8 cellular contexts compared by ENCODE assay signal in genomic region chr17:47189732-47190621, GRCh38. TPM values are rescaled to one million over a fixed set of nuclear protein-coding genes. Genes with fewer than 3 reads are reported as not detected.
A peak's percentile ranks its signal among the peaks of the same experiment; 100 is the strongest.
DNase-seq lines count a peak whose midpoint lies in the region; ATAC-seq and TF ChIP-seq lines count a peak whose summit lies in the region.

No MANE protein-coding gene starts in this region.

- ATAC-seq in GM18873 (IDR thresholded peaks at IDR 0.05; ENCODE audit: low FRiP score, unreplicated experiment) (no peak), GM21825 (IDR thresholded peaks at IDR 0.05; ENCODE audit: unreplicated experiment) (no peak), GM19455 (IDR thresholded peaks at IDR 0.05; ENCODE audit: unreplicated experiment) (no peak)

- intact Hi-C loops in breast epithelium (cut with DNase I; ENCODE audit: low total_unique reads), result no loop called here

- DNase-seq in HL-60 (ENCODE audit: low read depth in 1 of 2, low spot score in 1 of 2) (no peak), breast epithelium (ENCODE audit: low spot score in 2 of 2) (no peak), activated gamma-delta T cell (lab: John Stamatoyannopoulos, UW) (no peak)

- peak overlapping the region; percentile 48 for H3K4me3 ChIP-seq in HL-60 (replicated peaks; ENCODE audit: insufficient read depth, low read length)
- H3K4me3 ChIP-seq in breast epithelium, result peak overlapping the region; percentile 65 to 89 (median 80)
- peak overlapping the region; percentile 73 for H3K4me3 ChIP-seq in mononuclear cell (ENCODE audit: low read length)

- no peak for TF ChIP-seq POLR2A in breast epithelium (IDR thresholded peaks at IDR 0.05)

- H3K27ac ChIP-seq in 22Rv1 (peak overlapping the region; percentile 88), HL-60 (replicated peaks) (peak overlapping the region; percentile 43), breast epithelium (peak overlapping the region; percentile 54 to 98)

- H3K27me3 ChIP-seq in HL-60 (ENCODE audit: insufficient read depth, poor library complexity, severe bottlenecking), result no peaks in the 10 kb centered on the region
- H3K27me3 ChIP-seq in breast epithelium, result no peaks in the 10 kb centered on the region
- no peaks in the 10 kb centered on the region for H3K27me3 ChIP-seq in mononuclear cell (ENCODE audit: insufficient read depth, low read length)

- no peak for TF ChIP-seq CTCF in 22Rv1 (IDR thresholded peaks at IDR 0.05)
- no peak for TF ChIP-seq CTCF in HL-60 (IDR thresholded peaks at IDR 0.05; ENCODE audit: insufficient read depth, low read length)
- TF ChIP-seq CTCF in breast epithelium (IDR thresholded peaks at IDR 0.05), result no peak

- no peaks in the 10 kb centered on the region for H3K9me3 ChIP-seq in breast epithelium
- no peaks in the 10 kb centered on the region for H3K9me3 ChIP-seq in mononuclear cell (ENCODE audit: low read depth, low read length)

- H3K4me1 ChIP-seq in breast epithelium, result no peaks in the 10 kb centered on the region
- H3K4me1 ChIP-seq in mononuclear cell (ENCODE audit: insufficient read depth, low read length), result peaks cover 16% of the 10 kb centered on the region

- no peaks in the 10 kb centered on the region for H3K36me3 ChIP-seq in breast epithelium

RNA-seq across cellular contexts. Expression of gene CDC27, which starts 0.9 kb away (rescaled TPM):
- total RNA-seq in breast epithelium, result 10 to 100 TPM; 63.2 to 73.7 (median 65.0) TPM
- 61.6 TPM for total RNA-seq in mononuclear cell

RNA-seq across cellular contexts. Expression of gene MYL4, which starts 19.2 kb away (rescaled TPM):
- total RNA-seq in breast epithelium (not detected), mononuclear cell (not detected)
